In the genomic region with DNA sequence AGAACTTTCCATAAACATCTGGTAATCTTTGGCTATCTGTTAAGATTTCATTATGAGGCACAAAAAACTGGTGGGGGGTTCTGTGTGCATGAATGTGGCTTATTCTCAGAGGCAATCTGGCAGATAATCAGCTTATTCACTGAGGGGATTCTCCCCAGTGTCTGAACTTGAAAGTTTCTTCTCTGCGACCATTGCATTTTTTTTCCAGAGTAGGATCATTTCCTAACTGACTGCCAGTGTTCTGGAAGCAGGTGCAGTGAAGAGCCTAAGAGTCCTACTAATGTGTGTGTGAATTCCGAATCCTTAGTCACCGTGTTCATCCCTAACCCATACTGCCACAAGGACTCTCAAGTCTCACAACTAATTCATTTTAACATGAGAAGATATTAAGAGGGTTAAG, we compare ENCODE assay signal across 10 cellular contexts.
DNase-seq lines count a peak whose midpoint lies in the region; ATAC-seq and TF ChIP-seq lines count a peak whose summit lies in the region.
"Had no signal": no experiment of that assay in that cellular context is flagged by ENCODE, and none has a peak within 500 bp of the region (broad histone marks: within the 10 kb centered on the region; RNA-seq: fewer than 3 reads in every experiment).

No MANE protein-coding gene starts in this region.

- in situ Hi-C loops in transverse colon (cut with MboI; ENCODE audit: low pct_ligation_motif_present in 1 of 4, low pct_unique_long_range_greater_than_20kb in 1 of 4, low sequenced_read_pairs in 3 of 4), result no loop called here

- H3K4me3 Mint-ChIP-seq in activated naive CD4-positive, alpha-beta T cell treated with anti-CD3 and anti-CD28 coated beads, Interleukin-2, amount 50 U/mL, for 24 hours, result peak overlapping the region; percentile 11
- no peak overlapping the region for H3K4me3 Mint-ChIP-seq in activated naive CD4-positive, alpha-beta T cell treated with anti-CD3 and anti-CD28 coated beads for 36 hours
- H3K4me3 Mint-ChIP-seq in activated CD8-positive, alpha-beta T cell treated with anti-CD3 and anti-CD28 coated beads for 36 hours, result peak overlapping the region; percentile 77
- H3K4me3 Mint-ChIP-seq: nephron progenitor cell had no signal

- WGBS in transverse colon (ENCODE audit: low coverage in 1 of 2), 2 donors, result 82 to 83% methylated on average over 2 to 3 of the region's 3 CpGs

- H3K36me3 Mint-ChIP-seq in activated naive CD4-positive, alpha-beta T cell treated with anti-CD3 and anti-CD28 coated beads, Interleukin-2, amount 50 U/mL, for 24 hours, result no peaks in the 10 kb centered on the region
- H3K36me3 Mint-ChIP-seq in activated naive CD4-positive, alpha-beta T cell treated with anti-CD3 and anti-CD28 coated beads for 36 hours (ENCODE audit: low read depth), result no peaks in the 10 kb centered on the region
- no peaks in the 10 kb centered on the region for H3K36me3 Mint-ChIP-seq in activated CD8-positive, alpha-beta T cell treated with anti-CD3 and anti-CD28 coated beads for 36 hours (ENCODE audit: low read depth)

- no peak for TF ChIP-seq EP300 in transverse colon (IDR thresholded peaks at IDR 0.05; ENCODE audit: low read depth)

- no peaks in the 10 kb centered on the region for H3K9me3 Mint-ChIP-seq in activated naive CD4-positive, alpha-beta T cell treated with anti-CD3 and anti-CD28 coated beads, Interleukin-2, amount 50 U/mL, for 24 hours
- no peaks in the 10 kb centered on the region for H3K9me3 Mint-ChIP-seq in activated naive CD4-positive, alpha-beta T cell treated with anti-CD3 and anti-CD28 coated beads for 36 hours
- peaks cover 1% of the 10 kb centered on the region for H3K9me3 Mint-ChIP-seq in activated CD8-positive, alpha-beta T cell treated with anti-CD3 and anti-CD28 coated beads for 36 hours

- H3K27me3 Mint-ChIP-seq in activated naive CD4-positive, alpha-beta T cell treated with anti-CD3 and anti-CD28 coated beads, Interleukin-2, amount 50 U/mL, for 24 hours, result no peaks in the 10 kb centered on the region
- no peaks in the 10 kb centered on the region for H3K27me3 Mint-ChIP-seq in activated naive CD4-positive, alpha-beta T cell treated with anti-CD3 and anti-CD28 coated beads for 36 hours (ENCODE audit: low read depth)
- no peaks in the 10 kb centered on the region for H3K27me3 Mint-ChIP-seq in activated CD8-positive, alpha-beta T cell treated with anti-CD3 and anti-CD28 coated beads for 36 hours

- peaks cover 37% of the 10 kb centered on the region for H3K4me1 Mint-ChIP-seq in activated naive CD4-positive, alpha-beta T cell treated with anti-CD3 and anti-CD28 coated beads, Interleukin-2, amount 50 U/mL, for 24 hours
- H3K4me1 Mint-ChIP-seq in activated naive CD4-positive, alpha-beta T cell treated with anti-CD3 and anti-CD28 coated beads for 36 hours (ENCODE audit: low read depth), result peaks cover 32% of the 10 kb centered on the region
- H3K4me1 Mint-ChIP-seq in activated CD8-positive, alpha-beta T cell treated with anti-CD3 and anti-CD28 coated beads for 36 hours (ENCODE audit: low read depth), result peaks cover 40% of the 10 kb centered on the region

- TF ChIP-seq CTCF in activated CD8-positive, alpha-beta T cell treated with anti-CD3 and anti-CD28 coated beads for 36 hours (IDR thresholded peaks at IDR 0.05), result no peak
- TF ChIP-seq CTCF in lower lobe of right lung (IDR thresholded peaks at IDR 0.05) (no peak), transverse colon (IDR thresholded peaks at IDR 0.05) (no peak)

- POLR2A ChIA-PET in activated CD8-positive, alpha-beta T cell treated with anti-CD3 and anti-CD28 coated beads for 36 hours (lab: Charles Lee), result interaction anchor here (0.6 to 3.9 kb wide), 2 partner anchors 9 to 50 kb away, joined by 3 to 45 read pairs; no protein-coding TSS in a partner anchor

- CTCF ChIA-PET in activated naive CD4-positive, alpha-beta T cell treated with anti-CD3 and anti-CD28 coated beads for 36 hours (lab: Charles Lee), result interaction anchor here (0.5 kb wide), 1 partner anchor 23 kb away, joined by 3 read pairs; no protein-coding TSS in a partner anchor
- CTCF ChIA-PET in activated CD8-positive, alpha-beta T cell treated with anti-CD3 and anti-CD28 coated beads for 36 hours (lab: Charles Lee), result interaction anchor here (1.3 to 2.1 kb wide), 3 partner anchors 9 to 117 kb away, joined by 3 to 11 read pairs (median 8); partner anchors contain the start of gene LRRC37A3

- H3K27ac ChIP-seq in lower lobe of right lung, result peak overlapping the region; percentile 72
- peak overlapping the region; percentile 80 to 86 (median 82) for H3K27ac ChIP-seq in transverse colon

- no peak for TF ChIP-seq POLR2A in transverse colon (IDR thresholded peaks at IDR 0.05)

- peaks cover 42% of the 10 kb centered on the region for H3K4me1 ChIP-seq in lower lobe of right lung
- peaks cover 0 to 23% (median 2%) of the 10 kb centered on the region in 4 donors for H3K4me1 ChIP-seq in transverse colon

- H3K9me3 ChIP-seq in lower lobe of right lung (no peaks in the 10 kb centered on the region), transverse colon (no peaks in the 10 kb centered on the region)

- H3K4me3 ChIP-seq in lower lobe of right lung (no peak overlapping the region), transverse colon (no peak overlapping the region)

- no peak for DNase-seq in activated naive CD4-positive, alpha-beta T cell treated with anti-CD3 and anti-CD28 coated beads for 36 hours
- peak; percentile 44 for DNase-seq in activated CD8-positive, alpha-beta T cell treated with anti-CD3 and anti-CD28 coated beads for 36 hours
- no peak for DNase-seq in lower lobe of right lung
- no peak for DNase-seq in transverse colon
- no peak for DNase-seq in iPS-NIHi7 (ENCODE audit: extremely low spot score)
- DNase-seq in SHP77 (lab: John Stamatoyannopoulos, UW), result no peak
- DNase-seq: NCI-H2227 treated with DMSO at 0.1 percent for 48 hours, nephron progenitor cell had no signal

- H3K27ac Mint-ChIP-seq in activated naive CD4-positive, alpha-beta T cell treated with anti-CD3 and anti-CD28 coated beads, Interleukin-2, amount 50 U/mL, for 24 hours, result peak overlapping the region; percentile 98
- no peak overlapping the region for H3K27ac Mint-ChIP-seq in activated naive CD4-positive, alpha-beta T cell treated with anti-CD3 and anti-CD28 coated beads for 36 hours
- peak overlapping the region; percentile 99 for H3K27ac Mint-ChIP-seq in activated CD8-positive, alpha-beta T cell treated with anti-CD3 and anti-CD28 coated beads for 36 hours
- H3K27ac Mint-ChIP-seq: nephron progenitor cell had no signal

- no peaks in the 10 kb centered on the region for H3K27me3 ChIP-seq in lower lobe of right lung (ENCODE audit: low read depth)
- H3K27me3 ChIP-seq in transverse colon, result no peaks in the 10 kb centered on the region

- intact Hi-C loops in activated naive CD4-positive, alpha-beta T cell treated with anti-CD3 and anti-CD28 coated beads for 36 hours (cut with micrococcal nuclease), result no loop called here
- intact Hi-C loops in activated CD8-positive, alpha-beta T cell treated with anti-CD3 and anti-CD28 coated beads for 36 hours (cut with micrococcal nuclease), result no loop called here
- intact Hi-C loops in lower lobe of right lung (cut with DNase I), result no loop called here
- intact Hi-C loops in transverse colon (cut with DNase I; ENCODE audit: low total_unique reads), result loop anchor here (10.0 kb wide), 1 partner anchor 121 kb away; no protein-coding TSS in a partner anchor

- H3K36me3 ChIP-seq in lower lobe of right lung (no peaks in the 10 kb centered on the region), transverse colon (no peaks in the 10 kb centered on the region)

- ATAC-seq in activated CD8-positive, alpha-beta T cell treated with anti-CD3 and anti-CD28 coated beads for 36 hours, result no peak
- no peak for ATAC-seq in lower lobe of right lung
- ATAC-seq in HG03175 (IDR thresholded peaks at IDR 0.05; ENCODE audit: unreplicated experiment), result no peak
